ENCODE assay signal across 9 cellular contexts in genomic region chr20:47493954-47494293, GRCh38. TPM values are rescaled to one million over a fixed set of nuclear protein-coding genes. Genes with fewer than 3 reads are reported as not detected.
DNase-seq lines count a peak whose midpoint lies in the region; ATAC-seq, FAIRE-seq and TF ChIP-seq lines count a peak whose summit lies in the region.
"Had no signal": no experiment of that assay in that cellular context is flagged by ENCODE, and none has a peak within 500 bp of the region (broad histone marks: within the 10 kb centered on the region; RNA-seq: fewer than 3 reads in every experiment).

No MANE protein-coding gene starts in this region.

- FAIRE-seq in kidney (lab: Jason Lieb, UNC), result no peak

- H3K27me3 ChIP-seq in RWPE2 (ENCODE audit: insufficient read depth, poor library complexity, severe bottlenecking), result no peaks in the 10 kb centered on the region
- no peaks in the 10 kb centered on the region for H3K27me3 ChIP-seq in thoracic aorta (replicated peaks; ENCODE audit: insufficient read depth)

- no peaks in the 10 kb centered on the region for H3K9me3 Mint-ChIP-seq in activated CD4-positive, alpha-beta T cell treated with anti-CD3 and anti-CD28 coated beads, Interleukin-2, amount 10 ng/mL, durations not matched to agents 24 days and 14 days

- intact Hi-C loops in activated CD4-positive, alpha-beta T cell treated with anti-CD3 and anti-CD28 coated beads, Interleukin-2, amount 10 ng/mL, durations not matched to agents 24 days and 14 days (cut with micrococcal nuclease), result loop anchor here (1.0 kb wide), 1 partner anchor 7 kb away; the partner anchor contains the start of gene NCOA3
- intact Hi-C loops in kidney (cut with DNase I), result no loop called here

- no peak overlapping the region for H3K9ac ChIP-seq in kidney (ENCODE audit: low read length in 2 of 2)

- H3K4me1 ChIP-seq in RWPE2 (ENCODE audit: insufficient read depth, poor library complexity, severe bottlenecking) (peaks cover 19% of the 10 kb centered on the region), kidney (ENCODE audit: control insufficient read depth in 1 of 2, insufficient read depth in 1 of 2, low read depth in 1 of 2, low read length in 2 of 2) (peaks cover 10 to 12% of the 10 kb centered on the region in 2 donors), thoracic aorta (ENCODE audit: control insufficient read depth in 1 of 2, low read depth in 2 of 2) (peaks cover 16 to 24% of the 10 kb centered on the region in 2 donors)

- peak; percentile 62 for ATAC-seq in RWPE2 (ENCODE audit: low read depth)
- ATAC-seq in thoracic aorta (ENCODE audit: insufficient number of reproducible peaks, low FRiP score, low read depth), result no peak

- peaks cover 4% of the 10 kb centered on the region for H3K36me3 Mint-ChIP-seq in activated CD4-positive, alpha-beta T cell treated with anti-CD3 and anti-CD28 coated beads, Interleukin-2, amount 10 ng/mL, durations not matched to agents 24 days and 14 days (ENCODE audit: low read depth)

- H3K27ac ChIP-seq in RWPE2 (ENCODE audit: poor library complexity, severe bottlenecking) (peak overlapping the region; percentile 45), kidney (ENCODE audit: low read depth in 2 of 2, low read length in 2 of 2) (peak overlapping the region; percentile 7 to 60), thoracic aorta (peak overlapping the region; percentile 54 to 60), substantia nigra (ENCODE audit: low read depth, low read length, poor library complexity, severe bottlenecking) (no peak overlapping the region)

- peak overlapping the region; percentile 85 for H3K27ac Mint-ChIP-seq in activated CD4-positive, alpha-beta T cell treated with anti-CD3 and anti-CD28 coated beads, Interleukin-2, amount 10 ng/mL, durations not matched to agents 24 days and 14 days

- no peaks in the 10 kb centered on the region for H3K9me3 ChIP-seq in RWPE2 (ENCODE audit: severe bottlenecking)
- H3K9me3 ChIP-seq in kidney (ENCODE audit: control insufficient read depth in 1 of 2, low read length in 2 of 2), result no peaks in the 10 kb centered on the region
- no peaks in the 10 kb centered on the region for H3K9me3 ChIP-seq in thoracic aorta

- H3K4me1 Mint-ChIP-seq in activated CD4-positive, alpha-beta T cell treated with anti-CD3 and anti-CD28 coated beads, Interleukin-2, amount 10 ng/mL, durations not matched to agents 24 days and 14 days, result peaks cover 44% of the 10 kb centered on the region

- H3K27me3 Mint-ChIP-seq in activated CD4-positive, alpha-beta T cell treated with anti-CD3 and anti-CD28 coated beads, Interleukin-2, amount 10 ng/mL, durations not matched to agents 24 days and 14 days, result no peaks in the 10 kb centered on the region

- H3K4me3 Mint-ChIP-seq in activated CD4-positive, alpha-beta T cell treated with anti-CD3 and anti-CD28 coated beads, Interleukin-2, amount 10 ng/mL, durations not matched to agents 24 days and 14 days, result peak overlapping the region; percentile 66

- DNase-seq in activated CD4-positive, alpha-beta T cell treated with anti-CD3 and anti-CD28 coated beads, Interleukin-2, amount 10 ng/mL, durations not matched to agents 24 days and 14 days, result no peak
- no peak for DNase-seq in activated CD4-positive, alpha-beta T cell treated with anti-CD3 and anti-CD28 coated beads for 1 hour
- DNase-seq in RWPE2 (ENCODE audit: low spot score) (no peak), kidney (no peak), thoracic aorta (ENCODE audit: low spot score) (no peak), substantia nigra (lab: John Stamatoyannopoulos, UW) (no peak)
- DNase-seq in stimulated activated naive CD4-positive, alpha-beta T cell (lab: John Stamatoyannopoulos, UW), result no peak
- DNase-seq in activated effector memory CD4-positive, alpha-beta T cell treated with Interleukin-2 at 50 U/mL for 16 hours, result no peak
- DNase-seq: activated gamma-delta T cell had no signal

- TF ChIP-seq CTCF in RWPE2 (IDR thresholded peaks at IDR 0.05; ENCODE audit: poor library complexity, severe bottlenecking), result no peak
- TF ChIP-seq CTCF in kidney (IDR thresholded peaks at IDR 0.05; ENCODE audit: borderline replicate concordance, extremely low read depth, insufficient read depth), result no peak
- no peak for TF ChIP-seq CTCF in thoracic aorta (IDR thresholded peaks at IDR 0.05)

- H3K4me3 ChIP-seq in RWPE2 (ENCODE audit: severe bottlenecking), result no peak overlapping the region
- H3K4me3 ChIP-seq in kidney (ENCODE audit: low read length in 2 of 2), result peak overlapping the region in 1 of 2 donors; percentile 40
- peak overlapping the region; percentile 46 for H3K4me3 ChIP-seq in thoracic aorta

- H3K36me3 ChIP-seq in RWPE2 (ENCODE audit: low read depth) (no peaks in the 10 kb centered on the region), kidney (ENCODE audit: control insufficient read depth in 1 of 2, insufficient read depth in 2 of 2, low read length in 2 of 2) (no peaks in the 10 kb centered on the region), thoracic aorta (no peaks in the 10 kb centered on the region)

RNA-seq across cellular contexts. Expression of gene NCOA3, which starts 7.8 kb away (rescaled TPM):
- total RNA-seq in activated CD4-positive, alpha-beta T cell treated with anti-CD3 and anti-CD28 coated beads, Interleukin-2, amount 10 ng/mL, durations not matched to agents 24 days and 14 days, result 140 TPM in 2 replicates
- total RNA-seq in kidney, result 38.8 TPM
- 4.9 TPM for polyA plus RNA-seq in kidney (ENCODE audit: insufficient read depth, low read depth, low replicate concordance)
- 10 to 100 TPM; 44.3 to 68.1 TPM for total RNA-seq in thoracic aorta
